In genomic region chr18:48974304-48975220, GRCh38 we compare ENCODE assay signal across 7 cellular contexts. TPM values are rescaled to one million over a fixed set of nuclear protein-coding genes. Genes with fewer than 3 reads are reported as not detected.
DNase-seq lines count a peak whose midpoint lies in the region; ATAC-seq lines count a peak whose summit lies in the region.

No MANE protein-coding gene starts in this region.

- H3K27me3 ChIP-seq in HUES6 (ENCODE audit: control insufficient read depth, insufficient read depth, low read length) (peaks cover 18% of the 10 kb centered on the region; the same call in 1 of the 2 replicates), iPS-15b (ENCODE audit: control insufficient read depth, insufficient read depth, low read length) (peaks cover 22% of the 10 kb centered on the region)

- ATAC-seq in stimulated activated memory B cell treated with anti-CD40 and anti-IgM and Interleukin-4, amounts not matched to agents 10 μg/mL and 1 μg/mL and 100 μg/mL, for 72 hours: no peak
- ATAC-seq in HG03108 (IDR thresholded peaks at IDR 0.05; ENCODE audit: unreplicated experiment): no peak
- no peak for ATAC-seq in HG03520 (IDR thresholded peaks at IDR 0.05; ENCODE audit: unreplicated experiment)

- H3K36me3 Mint-ChIP-seq in activated naive CD8-positive, alpha-beta T cell treated with anti-CD3 and anti-CD28 coated beads for 36 hours: no peaks in the 10 kb centered on the region
- H3K36me3 Mint-ChIP-seq in stimulated activated memory B cell treated with anti-CD40 and anti-IgM and Interleukin-4, amounts not matched to agents 10 μg/mL and 1 μg/mL and 100 μg/mL, for 72 hours: no peaks in the 10 kb centered on the region

- peaks cover 8% of the 10 kb centered on the region for H3K4me1 Mint-ChIP-seq in activated naive CD8-positive, alpha-beta T cell treated with anti-CD3 and anti-CD28 coated beads for 36 hours
- H3K4me1 Mint-ChIP-seq in stimulated activated memory B cell treated with anti-CD40 and anti-IgM and Interleukin-4, amounts not matched to agents 10 μg/mL and 1 μg/mL and 100 μg/mL, for 72 hours: peaks cover 23% of the 10 kb centered on the region

- H3K27ac Mint-ChIP-seq in activated naive CD8-positive, alpha-beta T cell treated with anti-CD3 and anti-CD28 coated beads for 36 hours: no peak overlapping the region
- peak overlapping the region; percentile 30 for H3K27ac Mint-ChIP-seq in stimulated activated memory B cell treated with anti-CD40 and anti-IgM and Interleukin-4, amounts not matched to agents 10 μg/mL and 1 μg/mL and 100 μg/mL, for 72 hours

- peaks cover 41% of the 10 kb centered on the region for H3K27me3 Mint-ChIP-seq in activated naive CD8-positive, alpha-beta T cell treated with anti-CD3 and anti-CD28 coated beads for 36 hours
- H3K27me3 Mint-ChIP-seq in stimulated activated memory B cell treated with anti-CD40 and anti-IgM and Interleukin-4, amounts not matched to agents 10 μg/mL and 1 μg/mL and 100 μg/mL, for 72 hours: peaks cover 30% of the 10 kb centered on the region

- H3K27ac ChIP-seq in HUES6 (ENCODE audit: low read depth, low read length): peak overlapping the region; percentile 98; the same call in 1 of the 2 replicates

- no peaks in the 10 kb centered on the region for H3K9me3 Mint-ChIP-seq in activated naive CD8-positive, alpha-beta T cell treated with anti-CD3 and anti-CD28 coated beads for 36 hours
- no peaks in the 10 kb centered on the region for H3K9me3 Mint-ChIP-seq in stimulated activated memory B cell treated with anti-CD40 and anti-IgM and Interleukin-4, amounts not matched to agents 10 μg/mL and 1 μg/mL and 100 μg/mL, for 72 hours

- H3K4me3 ChIP-seq in HUES6 (ENCODE audit: low read depth, low read length) (peak overlapping the region; percentile 76), iPS-15b (ENCODE audit: low read depth, low read length) (peak overlapping the region; percentile 65)

- H3K36me3 ChIP-seq in HUES6 (ENCODE audit: control insufficient read depth, insufficient read depth, low read length) (no peaks in the 10 kb centered on the region), iPS-15b (ENCODE audit: control insufficient read depth, insufficient read depth, low read length) (no peaks in the 10 kb centered on the region)

- H3K4me1 ChIP-seq in HUES6 (ENCODE audit: control insufficient read depth, insufficient read depth, low read length) (peaks cover 33% of the 10 kb centered on the region), iPS-15b (ENCODE audit: control insufficient read depth, insufficient read depth, low read length) (peaks cover 12% of the 10 kb centered on the region)

- H3K9ac ChIP-seq in HUES6 (ENCODE audit: low read length) (peak overlapping the region; percentile 90), iPS-15b (ENCODE audit: low read depth, low read length) (no peak overlapping the region)

- H3K4me3 Mint-ChIP-seq in activated naive CD8-positive, alpha-beta T cell treated with anti-CD3 and anti-CD28 coated beads for 36 hours: peak overlapping the region; percentile 66
- peak overlapping the region; percentile 63 for H3K4me3 Mint-ChIP-seq in stimulated activated memory B cell treated with anti-CD40 and anti-IgM and Interleukin-4, amounts not matched to agents 10 μg/mL and 1 μg/mL and 100 μg/mL, for 72 hours

- H3K9me3 ChIP-seq in HUES6 (ENCODE audit: control insufficient read depth, insufficient read depth, low read depth, low read length): no peaks in the 10 kb centered on the region
- H3K9me3 ChIP-seq in iPS-15b (ENCODE audit: control insufficient read depth, insufficient read depth, low read length): no peaks in the 10 kb centered on the region

- DNase-seq in activated naive CD8-positive, alpha-beta T cell treated with anti-CD3 and anti-CD28 coated beads for 36 hours: no peak
- DNase-seq in SIG-M5 treated with dmso at 0.1 percent for 504 hours (lab: John Stamatoyannopoulos, UW; ENCODE audit: unreplicated experiment): no peak

RNA-seq across cellular contexts. Expression of gene SMAD7, which starts 23.8 kb away (rescaled TPM):
- total RNA-seq in activated naive CD8-positive, alpha-beta T cell treated with anti-CD3 and anti-CD28 coated beads for 36 hours: 1 to 10 TPM; 9.0 to 9.4 TPM
